In genomic region chr14:68657300-68658028, GRCh38 we compare ENCODE assay signal across 17 cellular contexts.
"Had no signal": no experiment of that assay in that cellular context is flagged by ENCODE, and none has a peak within 500 bp of the region (broad histone marks: within the 10 kb centered on the region; RNA-seq: fewer than 3 reads in every experiment).

No MANE protein-coding gene starts in this region.

- H3K27me3 ChIP-seq: cardiac muscle cell, dorsolateral prefrontal cortex, stomach had no signal

- H3K27me3 Mint-ChIP-seq: activated B cell treated with CpG ODN at 0.5 μM for 24 hours had no signal

- H3K4me1 Mint-ChIP-seq: activated naive CD4-positive, alpha-beta T cell treated with anti-CD3 and anti-CD28 coated beads, Interleukin-2, amount 10 ng/mL, durations not matched to agents 7 days and 5 days had no signal

- H3K4me3 ChIP-seq: cardiac muscle cell, dorsolateral prefrontal cortex, psoas muscle, stomach, thoracic aorta had no signal

- ATAC-seq: activated CD8-positive, alpha-beta T cell treated with anti-CD3 and anti-CD28 coated beads, Interleukin-2, amount 10 ng/mL, durations not matched to agents 7 days and 5 days; natural killer cell treated with Interleukin-12 subunit alpha and Interleukin-12 subunit beta and Interleukin-15 and Interleukin-18, amount 100 ng/mL, for 72 hours; psoas muscle had no signal

- H3K4me3 Mint-ChIP-seq: activated B cell treated with CpG ODN at 0.5 μM for 24 hours; activated CD4-positive, alpha-beta T cell treated with anti-CD3 and anti-CD28 coated beads, Interleukin-2, amount 10 ng/mL, durations not matched to agents 24 days and 14 days; activated CD8-positive, alpha-beta T cell treated with anti-CD3 and anti-CD28 coated beads, Interleukin-2, amount 10 ng/mL, durations not matched to agents 7 days and 5 days; activated naive CD4-positive, alpha-beta T cell treated with anti-CD3 and anti-CD28 coated beads, Interleukin-2, amount 10 ng/mL, durations not matched to agents 7 days and 5 days; natural killer cell treated with Interleukin-12 subunit alpha and Interleukin-12 subunit beta and Interleukin-15 and Interleukin-18, amount 100 ng/mL, for 72 hours had no signal

- H3K36me3 Mint-ChIP-seq: activated naive CD4-positive, alpha-beta T cell treated with anti-CD3 and anti-CD28 coated beads, Interleukin-2, amount 10 ng/mL, durations not matched to agents 7 days and 5 days; natural killer cell treated with Interleukin-12 subunit alpha and Interleukin-12 subunit beta and Interleukin-15 and Interleukin-18, amount 100 ng/mL, for 72 hours had no signal

- H3K9me3 ChIP-seq: psoas muscle, stomach, thoracic aorta had no signal

- H3K27ac ChIP-seq: cardiac muscle cell, psoas muscle, thoracic aorta had no signal

- H3K36me3 ChIP-seq: cardiac muscle cell, stomach, thoracic aorta had no signal

- H3K9me3 Mint-ChIP-seq: activated B cell treated with CpG ODN at 0.5 μM for 24 hours; activated naive CD4-positive, alpha-beta T cell treated with anti-CD3 and anti-CD28 coated beads, Interleukin-2, amount 10 ng/mL, durations not matched to agents 7 days and 5 days; activated T-helper 2 cell treated with anti-CD3 and anti-CD28 coated beads, Interferon-gamma antibody, Interleukin-2, Interleukin-4, amounts not matched to agents 10 μg/mL and 5 μg/mL and 100 μg/mL, durations not matched to agents 14 hours and 24 hours and 36 hours; natural killer cell treated with Interleukin-12 subunit alpha and Interleukin-12 subunit beta and Interleukin-15 and Interleukin-18, amount 100 ng/mL, for 72 hours had no signal

- H3K27ac Mint-ChIP-seq: activated B cell treated with CpG ODN at 0.5 μM for 24 hours; activated CD4-positive, alpha-beta T cell treated with anti-CD3 and anti-CD28 coated beads, Interleukin-2, amount 10 ng/mL, durations not matched to agents 24 days and 14 days; activated CD8-positive, alpha-beta T cell treated with anti-CD3 and anti-CD28 coated beads, Interleukin-2, amount 10 ng/mL, durations not matched to agents 7 days and 5 days; activated naive CD4-positive, alpha-beta T cell treated with anti-CD3 and anti-CD28 coated beads, Interleukin-2, amount 10 ng/mL, durations not matched to agents 7 days and 5 days; activated T-helper 2 cell treated with anti-CD3 and anti-CD28 coated beads, Interferon-gamma antibody, Interleukin-2, Interleukin-4, amounts not matched to agents 10 μg/mL and 5 μg/mL and 100 μg/mL, durations not matched to agents 14 hours and 24 hours and 36 hours; natural killer cell treated with Interleukin-12 subunit alpha and Interleukin-12 subunit beta and Interleukin-15 and Interleukin-18, amount 100 ng/mL, for 72 hours had no signal

- DNase-seq: activated B cell treated with CpG ODN at 0.5 μM for 24 hours; activated CD4-positive, alpha-beta T cell treated with anti-CD3 and anti-CD28 coated beads, Interleukin-2, amount 10 ng/mL, durations not matched to agents 24 days and 14 days; activated CD8-positive, alpha-beta T cell treated with anti-CD3 and anti-CD28 coated beads, Interleukin-2, amount 10 ng/mL, durations not matched to agents 7 days and 5 days; activated naive CD4-positive, alpha-beta T cell treated with anti-CD3 and anti-CD28 coated beads, Interleukin-2, amount 10 ng/mL, durations not matched to agents 7 days and 5 days; activated T-cell treated with anti-CD3 and anti-CD28 coated beads for 4 hours; dorsolateral prefrontal cortex; erythroblast; hippocampal formation; mesendoderm; psoas muscle; stimulated activated CD4-positive, alpha-beta T cell treated with anti-CD3 and anti-CD28 coated beads, Interleukin-1b, Interleukin-23, amount 100 ng/mL, for 48 hours; stomach; T-helper 2 cell had no signal
